15 cellular contexts compared by ENCODE assay signal in genomic region chr2:210128961-210129360, GRCh38. TPM values are rescaled to one million over a fixed set of nuclear protein-coding genes. Genes with fewer than 3 reads are reported as not detected.
DNase-seq lines count a peak whose midpoint lies in the region; ATAC-seq, FAIRE-seq and TF ChIP-seq lines count a peak whose summit lies in the region.
"Had no signal": no experiment of that assay in that cellular context is flagged by ENCODE, and none has a peak within 500 bp of the region (broad histone marks: within the 10 kb centered on the region; RNA-seq: fewer than 3 reads in every experiment).

No MANE protein-coding gene starts in this region.

- peaks cover 12% of the 10 kb centered on the region for H3K9me3 Mint-ChIP-seq in stimulated activated memory B cell treated with anti-CD40 and anti-IgM and Interleukin-4, amounts not matched to agents 10 μg/mL and 1 μg/mL and 100 μg/mL, for 72 hours

- H3K27me3 Mint-ChIP-seq in stimulated activated memory B cell treated with anti-CD40 and anti-IgM and Interleukin-4, amounts not matched to agents 10 μg/mL and 1 μg/mL and 100 μg/mL, for 72 hours, result no peaks in the 10 kb centered on the region
- H3K27me3 Mint-ChIP-seq: activated B cell treated with CpG ODN at 0.5 μM for 24 hours; dendritic cell treated with granulocyte-macrophage colony-stimulating factor and Interleukin-4, amounts not matched to agents 40 ng/mL and 50 ng/mL, for 4 days had no signal

- in situ Hi-C loops in SK-MEL-5 (cut with HindIII; ENCODE audit: low pct_unique_long_range_greater_than_20kb, low sequenced_read_pairs), result no loop called here

- no peak for TF ChIP-seq CTCF in dorsolateral prefrontal cortex (IDR thresholded peaks at IDR 0.05 in 54 of 56, conservative IDR thresholded peaks at IDR 0.05 in 2 of 56; ENCODE audit: low read depth in 1 of 56, partially characterized antibody in 56 of 56)

- H3K27ac Mint-ChIP-seq in stimulated activated memory B cell treated with anti-CD40 and anti-IgM and Interleukin-4, amounts not matched to agents 10 μg/mL and 1 μg/mL and 100 μg/mL, for 72 hours, result no peak overlapping the region
- H3K27ac Mint-ChIP-seq: activated B cell treated with CpG ODN at 0.5 μM for 24 hours; dendritic cell treated with granulocyte-macrophage colony-stimulating factor and Interleukin-4, amounts not matched to agents 40 ng/mL and 50 ng/mL, for 4 days; nephron had no signal

- no peaks in the 10 kb centered on the region for H3K4me1 Mint-ChIP-seq in stimulated activated memory B cell treated with anti-CD40 and anti-IgM and Interleukin-4, amounts not matched to agents 10 μg/mL and 1 μg/mL and 100 μg/mL, for 72 hours
- H3K4me1 Mint-ChIP-seq: activated B cell treated with CpG ODN at 0.5 μM for 24 hours, nephron had no signal

- peak; percentile 30 for FAIRE-seq in islet of Langerhans (lab: Jason Lieb, UNC)

- ATAC-seq in stimulated activated memory B cell treated with anti-CD40 and anti-IgM and Interleukin-4, amounts not matched to agents 10 μg/mL and 1 μg/mL and 100 μg/mL, for 72 hours, result no peak
- no peak for ATAC-seq in GM21529 (IDR thresholded peaks at IDR 0.05; ENCODE audit: unreplicated experiment)

- no peaks in the 10 kb centered on the region for H3K27me3 ChIP-seq in dorsolateral prefrontal cortex
- H3K27me3 ChIP-seq: BLaER1 had no signal

- H3K27ac ChIP-seq in dorsolateral prefrontal cortex, result no peak overlapping the region
- H3K27ac ChIP-seq: BLaER1 had no signal

- H3K4me3 ChIP-seq in dorsolateral prefrontal cortex, result no peak overlapping the region
- H3K4me3 ChIP-seq: BLaER1 had no signal

- H3K36me3 Mint-ChIP-seq in stimulated activated memory B cell treated with anti-CD40 and anti-IgM and Interleukin-4, amounts not matched to agents 10 μg/mL and 1 μg/mL and 100 μg/mL, for 72 hours, result peaks cover 38% of the 10 kb centered on the region

- no peak overlapping the region for H3K4me3 Mint-ChIP-seq in stimulated activated memory B cell treated with anti-CD40 and anti-IgM and Interleukin-4, amounts not matched to agents 10 μg/mL and 1 μg/mL and 100 μg/mL, for 72 hours
- H3K4me3 Mint-ChIP-seq: activated B cell treated with CpG ODN at 0.5 μM for 24 hours; dendritic cell treated with granulocyte-macrophage colony-stimulating factor and Interleukin-4, amounts not matched to agents 40 ng/mL and 50 ng/mL, for 4 days; nephron had no signal

- DNase-seq in DMS53 (lab: John Stamatoyannopoulos, UW), result peak; percentile 63
- DNase-seq in NCI-H146 (lab: John Stamatoyannopoulos, UW), result peak; percentile 65
- peak; percentile 72 for DNase-seq in SK-MEL-5 (ENCODE audit: low read depth, low spot score)
- DNase-seq in dorsolateral prefrontal cortex, result no peak
- no peak for DNase-seq in NCI-H187 treated with DMSO at 0.1 percent for 48 hours (lab: John Stamatoyannopoulos, UW)
- DNase-seq: activated B cell treated with CpG ODN at 0.5 μM for 24 hours, GDM1, H7, SW 1271 had no signal

- intact Hi-C loops in dorsolateral prefrontal cortex (cut with DNase I), result no loop called here

RNA-seq across cellular contexts. Expression of gene KANSL1L, which starts 42.2 kb away (rescaled TPM):
- 22.8 and 27.1 TPM in 2 replicates for total RNA-seq in SK-MEL-5 (2014; rRNA removed; shearing (Covaris generic))
- polyA plus RNA-seq in SK-MEL-5 (2015; cell fraction: cytosol; rRNA removed), result 7.0 and 10.3 TPM in 2 replicates
- polyA plus RNA-seq in SK-MEL-5 (2015; cell fraction: nucleus; rRNA removed), result 33.5 and 46.3 TPM in 2 replicates
- total RNA-seq in dorsolateral prefrontal cortex, result 10 to 100 TPM; 23.3 to 64.1 (median 36.9) TPM

Comparison
In these comparisons a context has a peak if more than half of its experiments do, and no peak if none do; other contexts are left out.
1. DNase-seq: peak in DMS53 (single experiment), NCI-H146 (single experiment) and SK-MEL-5 (single experiment); none in dorsolateral prefrontal cortex (0 of 10) and NCI-H187 treated with DMSO at 0.1 percent for 48 hours (single experiment).